ENCODE assay signal across 8 cellular contexts in genomic region chr1:225480825-225481434, GRCh38. TPM values are rescaled to one million over a fixed set of nuclear protein-coding genes. Genes with fewer than 3 reads are reported as not detected.
DNase-seq lines count a peak whose midpoint lies in the region; ATAC-seq and TF ChIP-seq lines count a peak whose summit lies in the region.

No MANE protein-coding gene starts in this region.

- no TSS peak for BruUV-seq in mammary epithelial cell (replicated peaks; lab: Mats Ljungman, UMichigan)

- no peak overlapping the region for H3K27ac ChIP-seq in GM23248
- no peak overlapping the region for H3K27ac ChIP-seq in mammary epithelial cell (ENCODE audit: insufficient read depth, low read depth, low read length)

- no peak overlapping the region for H3K4me2 ChIP-seq in GM23248 (ENCODE audit: unreplicated experiment)
- no peak overlapping the region for H3K4me2 ChIP-seq in mammary epithelial cell (ENCODE audit: insufficient read depth, low read depth, low read length)

- peak; percentile 93 to 95 for TF ChIP-seq CTCF in mammary epithelial cell (conservative IDR thresholded peaks at IDR 0.05 in 1 of 2, IDR thresholded peaks at IDR 0.05 in 1 of 2; ENCODE audit: extremely low read depth in 1 of 2, insufficient read depth in 1 of 2, low read depth in 1 of 2, low read length in 2 of 2)

- CTCF ChIA-PET in mammary epithelial cell (lab: Charles Lee; ENCODE audit: low non-redundant PET), result no interaction called here

- peaks cover 22% of the 10 kb centered on the region for H3K4me1 ChIP-seq in GM23248 (ENCODE audit: insufficient read depth)
- H3K4me1 ChIP-seq in mammary epithelial cell (ENCODE audit: insufficient read depth, low read length), result no peaks in the 10 kb centered on the region

- H3K36me3 ChIP-seq in GM23248 (ENCODE audit: low read depth), result no peaks in the 10 kb centered on the region
- H3K36me3 ChIP-seq in mammary epithelial cell (ENCODE audit: insufficient read depth, low read length), result no peaks in the 10 kb centered on the region

- H2AFZ ChIP-seq in GM23248 (no peak overlapping the region), mammary epithelial cell (ENCODE audit: low read depth, low read length) (no peak overlapping the region)

- in situ Hi-C loops in GM23248 (cut with MboI), result loop anchor here (5.0 kb wide), 1 partner anchor 501 kb away; no protein-coding TSS in a partner anchor
- in situ Hi-C loops in mammary epithelial cell (cut with MboI; ENCODE audit: low sequenced_read_pairs in 2 of 2), result loop anchor here in 1 of 2 donors (5.0 kb wide), 1 partner anchor 501 kb away; no protein-coding TSS in a partner anchor

- H3K27me3 ChIP-seq in GM23248 (replicated peaks; ENCODE audit: insufficient read depth) (no peaks in the 10 kb centered on the region), mammary epithelial cell (ENCODE audit: insufficient read depth, low read length) (no peaks in the 10 kb centered on the region)

- DNase-seq in DMS 273 (lab: John Stamatoyannopoulos, UW; ENCODE audit: unreplicated experiment) (peak; percentile 75), DMS 273 treated with DMSO at 0.1 percent for 48 hours (lab: John Stamatoyannopoulos, UW) (no peak), GM23248 (peak; percentile 49), LHCN-M2 (ENCODE audit: low read depth) (peak; percentile 18), SHP77 (lab: John Stamatoyannopoulos, UW) (peak; percentile 26 to 43), mammary epithelial cell (peak; percentile 28), mesenteric fat pad (ENCODE audit: low spot score) (peak; percentile 88)

- no peaks in the 10 kb centered on the region for H3K9me3 ChIP-seq in GM23248 (ENCODE audit: low read depth)
- no peaks in the 10 kb centered on the region for H3K9me3 ChIP-seq in mammary epithelial cell (replicated peaks; ENCODE audit: insufficient read depth, low read length)

- no peak for ATAC-seq in HG02840 (IDR thresholded peaks at IDR 0.05; ENCODE audit: low FRiP score, unreplicated experiment)

- no peak overlapping the region for H3K4me3 ChIP-seq in GM23248
- H3K4me3 ChIP-seq in mammary epithelial cell (replicated peaks in 1 of 3; ENCODE audit: insufficient read depth in 1 of 3, low read depth in 2 of 3, low read length in 3 of 3), result no peak overlapping the region

- H4K20me1 ChIP-seq in GM23248 (ENCODE audit: insufficient read depth) (no peaks in the 10 kb centered on the region), mammary epithelial cell (ENCODE audit: insufficient read depth, low read length) (no peaks in the 10 kb centered on the region)

- H3K9ac ChIP-seq in GM23248, result no peak overlapping the region
- H3K9ac ChIP-seq in mammary epithelial cell (ENCODE audit: insufficient read depth, low read length), result no peak overlapping the region

- no peaks in the 10 kb centered on the region for H3K9me2 ChIP-seq in GM23248 (ENCODE audit: insufficient read depth)

- dilution Hi-C loops in mammary epithelial cell (cut with HindIII; ENCODE audit: low sequenced_read_pairs), result loop anchor here (25.0 kb wide), 1 partner anchor 506 kb away; the partner anchor contains the start of gene SDE2

- H3F3A ChIP-seq in GM23248 (ENCODE audit: insufficient read depth), result peaks cover 21% of the 10 kb centered on the region

- WGBS in GM23248 (ENCODE audit: low coverage in 1 of 2, low lambda C conversion rate in 2 of 2, missing lambda C conversion rate in 2 of 2), 2 experiments, result 47 to 50% methylated on average over 6 of the region's 6 CpGs
- WGBS in mammary epithelial cell (ENCODE audit: low coverage, missing lambda C conversion rate), result 74% methylated on average over 6 of the region's 6 CpGs

- H3K79me2 ChIP-seq in GM23248 (ENCODE audit: insufficient read depth) (no peaks in the 10 kb centered on the region), mammary epithelial cell (ENCODE audit: insufficient read depth, low read length) (no peaks in the 10 kb centered on the region)

- intact Hi-C loops in mammary epithelial cell (cut with micrococcal nuclease), result loop anchor here (1.0 kb wide), 4 partner anchors 174 to 364 kb away; partner anchors contain the start of gene SRP9

RNA-seq across cellular contexts. Expression of gene LBR, which starts 53.1 kb away (rescaled TPM):
- 12.3 and 13.5 TPM in 2 replicates for total RNA-seq in GM23248 (2014; rRNA removed; shearing (Covaris generic))
- 16.8 and 19.0 TPM in 2 replicates for polyA plus RNA-seq in GM23248 (2016; fragmentation: Nextera tagmentation; extraction: Ambion mirVana)
- total RNA-seq in LHCN-M2 (2014; rRNA removed), result 23.7 and 27.2 TPM in 2 replicates
- 9.0 TPM for polyA plus RNA-seq in LHCN-M2 (2012)
- 10 to 100 TPM; 17.7 to 35.7 TPM for total RNA-seq in mammary epithelial cell
- 16.1 TPM for polyA plus RNA-seq in mammary epithelial cell
- 54.8 TPM for polyA minus RNA-seq in mammary epithelial cell
- total RNA-seq in mesenteric fat pad, result 55.3 TPM
